In the genomic region with DNA sequence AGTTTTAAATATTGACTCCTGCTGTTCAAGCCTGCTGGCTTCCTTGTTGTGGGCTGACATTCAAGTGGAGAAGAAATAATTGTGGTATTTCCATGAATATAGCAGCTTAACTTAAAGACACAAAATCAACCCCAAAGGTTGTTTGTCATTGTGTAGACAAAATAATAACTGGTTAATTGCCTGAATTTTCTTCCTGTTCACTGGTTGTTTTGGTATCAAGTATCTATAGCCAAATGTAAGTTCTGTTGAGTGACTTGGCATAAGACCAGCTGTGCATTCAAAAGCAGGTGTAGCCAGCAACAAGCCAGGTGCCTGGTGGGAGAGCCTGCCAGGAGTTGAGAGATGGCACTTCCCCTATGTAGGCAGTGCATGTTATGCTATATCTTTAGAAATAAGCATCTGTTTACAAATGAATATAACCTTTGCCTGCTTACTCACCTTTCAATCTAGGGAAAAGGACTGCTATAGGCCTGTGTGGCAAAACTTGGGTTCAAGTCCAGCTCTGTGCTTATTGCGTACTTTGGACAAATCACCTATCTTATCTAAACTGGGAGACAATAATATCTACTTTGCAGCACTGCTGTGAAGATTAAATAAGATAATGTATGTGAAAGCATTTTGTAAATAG, we compare ENCODE assay signal across 13 cellular contexts.
DNase-seq lines count a peak whose midpoint lies in the region; ATAC-seq and TF ChIP-seq lines count a peak whose summit lies in the region.
"Had no signal": no experiment of that assay in that cellular context is flagged by ENCODE, and none has a peak within 500 bp of the region (broad histone marks: within the 10 kb centered on the region; RNA-seq: fewer than 3 reads in every experiment).

No MANE protein-coding gene starts in this region.

- POLR2A ChIA-PET in activated B cell treated with CpG ODN at 0.5 μM for 24 hours (lab: Charles Lee), result interaction anchor here (0.6 to 1.9 kb wide), 4 partner anchors 23 to 85 kb away, joined by 3 to 6 read pairs (median 4); a partner anchor contains a TSS

- no peaks in the 10 kb centered on the region for H3K27me3 Mint-ChIP-seq in activated naive CD8-positive, alpha-beta T cell
- H3K27me3 Mint-ChIP-seq in activated naive CD8-positive, alpha-beta T cell treated with anti-CD3 and anti-CD28 coated beads for 36 hours, result no peaks in the 10 kb centered on the region
- H3K27me3 Mint-ChIP-seq in activated B cell treated with CpG ODN at 0.5 μM for 24 hours, result no peaks in the 10 kb centered on the region

- TF ChIP-seq CTCF in activated B cell treated with CpG ODN at 0.5 μM for 24 hours (IDR thresholded peaks at IDR 0.05), result no peak
- TF ChIP-seq CTCF in transverse colon (IDR thresholded peaks at IDR 0.05), result no peak

- CTCF ChIA-PET in activated B cell treated with CpG ODN at 0.5 μM for 24 hours (lab: Charles Lee), result no interaction called here

- H3K9me3 ChIP-seq in transverse colon, result no peaks in the 10 kb centered on the region
- H3K9me3 ChIP-seq: adrenal gland, lower lobe of right lung, prostate gland, uterus had no signal

- H3K36me3 ChIP-seq in transverse colon, result no peaks in the 10 kb centered on the region
- H3K36me3 ChIP-seq: adrenal gland, lower lobe of right lung, prostate gland, uterus had no signal

- no peak for TF ChIP-seq EP300 in transverse colon (IDR thresholded peaks at IDR 0.05; ENCODE audit: low read depth)

- no peak for TF ChIP-seq POLR2A in transverse colon (IDR thresholded peaks at IDR 0.05)

- intact Hi-C loops in activated B cell treated with CpG ODN at 0.5 μM for 24 hours (cut with micrococcal nuclease) (loop anchor here (10.0 kb wide), 1 partner anchor 493 kb away; no protein-coding TSS in a partner anchor), transverse colon (cut with DNase I; ENCODE audit: low total_unique reads) (no loop called here)

- peak overlapping the region; percentile 1 to 48 (median 38) for H3K27ac ChIP-seq in transverse colon
- H3K27ac ChIP-seq: adrenal gland, lower lobe of right lung, prostate gland, uterus had no signal

- peak overlapping the region; percentile 66 for H3K27ac Mint-ChIP-seq in activated naive CD8-positive, alpha-beta T cell
- H3K27ac Mint-ChIP-seq in activated naive CD8-positive, alpha-beta T cell treated with anti-CD3 and anti-CD28 coated beads for 36 hours, result no peak overlapping the region
- peak overlapping the region; percentile 79 for H3K27ac Mint-ChIP-seq in activated B cell treated with CpG ODN at 0.5 μM for 24 hours

- no peak overlapping the region for H3K4me3 Mint-ChIP-seq in activated naive CD8-positive, alpha-beta T cell
- H3K4me3 Mint-ChIP-seq in activated naive CD8-positive, alpha-beta T cell treated with anti-CD3 and anti-CD28 coated beads for 36 hours, result no peak overlapping the region
- peak overlapping the region; percentile 46 for H3K4me3 Mint-ChIP-seq in activated B cell treated with CpG ODN at 0.5 μM for 24 hours

- 59 to 75% methylated on average over 1 of the region's 1 CpG for WGBS in transverse colon (ENCODE audit: low coverage in 1 of 2), 2 donors

- no peaks in the 10 kb centered on the region for H3K9me3 Mint-ChIP-seq in activated naive CD8-positive, alpha-beta T cell (ENCODE audit: low read depth)
- peaks cover 7% of the 10 kb centered on the region for H3K9me3 Mint-ChIP-seq in activated naive CD8-positive, alpha-beta T cell treated with anti-CD3 and anti-CD28 coated beads for 36 hours
- H3K9me3 Mint-ChIP-seq in activated B cell treated with CpG ODN at 0.5 μM for 24 hours, result no peaks in the 10 kb centered on the region

- in situ Hi-C loops in transverse colon (cut with MboI; ENCODE audit: low pct_ligation_motif_present in 1 of 4, low pct_unique_long_range_greater_than_20kb in 1 of 4, low sequenced_read_pairs in 3 of 4), result no loop called here

- peaks cover 3 to 42% (median 21%) of the 10 kb centered on the region in 4 donors for H3K4me1 ChIP-seq in transverse colon
- H3K4me1 ChIP-seq: adrenal gland, prostate gland, uterus had no signal

- DNase-seq in activated naive CD8-positive, alpha-beta T cell treated with anti-CD3 and anti-CD28 coated beads for 36 hours, result no peak
- peak; percentile 100 for DNase-seq in NCI-H2107 treated with DMSO at 0.1 percent for 48 hours (lab: John Stamatoyannopoulos, UW; ENCODE audit: unreplicated experiment)
- no peak for DNase-seq in activated B cell treated with CpG ODN at 0.5 μM for 24 hours
- peak; percentile 35 for DNase-seq in transverse colon
- DNase-seq in Kasumi-1 (lab: John Stamatoyannopoulos, UW), result no peak
- no peak for DNase-seq in NOMO-1 treated with dmso at 0.1 percent for 144 hours (lab: John Stamatoyannopoulos, UW; ENCODE audit: unreplicated experiment)
- no peak for DNase-seq in NOMO-1 (lab: John Stamatoyannopoulos, UW; ENCODE audit: unreplicated experiment in 2 of 2)
- DNase-seq: H7, lower lobe of right lung, uterus had no signal

- peaks cover 32% of the 10 kb centered on the region for H3K4me1 Mint-ChIP-seq in activated naive CD8-positive, alpha-beta T cell (ENCODE audit: low read depth)
- H3K4me1 Mint-ChIP-seq in activated naive CD8-positive, alpha-beta T cell treated with anti-CD3 and anti-CD28 coated beads for 36 hours, result peaks cover 27% of the 10 kb centered on the region
- H3K4me1 Mint-ChIP-seq in activated B cell treated with CpG ODN at 0.5 μM for 24 hours, result peaks cover 21% of the 10 kb centered on the region

- ATAC-seq in activated B cell treated with CpG ODN at 0.5 μM for 24 hours (ENCODE audit: low read depth), result no peak
- ATAC-seq: lower lobe of right lung had no signal

- H3K36me3 Mint-ChIP-seq in activated naive CD8-positive, alpha-beta T cell, result no peaks in the 10 kb centered on the region
- H3K36me3 Mint-ChIP-seq in activated naive CD8-positive, alpha-beta T cell treated with anti-CD3 and anti-CD28 coated beads for 36 hours, result peaks cover 11% of the 10 kb centered on the region
- no peaks in the 10 kb centered on the region for H3K36me3 Mint-ChIP-seq in activated B cell treated with CpG ODN at 0.5 μM for 24 hours (ENCODE audit: low read depth)

- no peaks in the 10 kb centered on the region for H3K27me3 ChIP-seq in transverse colon
- H3K27me3 ChIP-seq: adrenal gland, uterus had no signal

- H3K4me3 ChIP-seq in transverse colon, result no peak overlapping the region
- H3K4me3 ChIP-seq: adrenal gland, lower lobe of right lung, prostate gland, uterus had no signal

Comparison
In these comparisons a context has a peak if more than half of its experiments do, and no peak if none do; other contexts are left out.
1. DNase-seq: peak in NCI-H2107 treated with DMSO at 0.1 percent for 48 hours (single experiment) and transverse colon (single experiment); none in activated naive CD8-positive, alpha-beta T cell treated with anti-CD3 and anti-CD28 coated beads for 36 hours (single experiment), activated B cell treated with CpG ODN at 0.5 μM for 24 hours (single experiment), Kasumi-1 (0 of 2), NOMO-1 treated with dmso at 0.1 percent for 144 hours (single experiment) and NOMO-1 (0 of 2).